Comparison of ENCODE assay signal across 1 cellular context in genomic region chr1:108845991-108846390, GRCh38.
TF ChIP-seq lines count a peak whose summit lies in the region.

No MANE protein-coding gene starts in this region.

TF ChIP-seq in HepG2, 621 proteins besides CTCF, POLR2A, EP300 and RAD21:
- TF ChIP-seq HNF1A (IDR thresholded peaks at IDR 0.05; ENCODE audit: low read depth) (no peak), HNF1A (CRISPR knock-in tag; IDR thresholded peaks at IDR 0.05; ENCODE audit: borderline replicate concordance) (no peak), HMG20B (CRISPR knock-in tag; conservative IDR thresholded peaks at IDR 0.05) (no peak), ZNF550 (CRISPR knock-in tag; IDR thresholded peaks at IDR 0.05; ENCODE audit: borderline replicate concordance) (no peak), ZNF639 (CRISPR knock-in tag; conservative IDR thresholded peaks at IDR 0.05) (no peak), TBL1XR1 (IDR thresholded peaks at IDR 0.05; ENCODE audit: borderline replicate concordance, low read length, partially characterized antibody) (no peak), ZBTB20 (CRISPR knock-in tag; IDR thresholded peaks at IDR 0.05; ENCODE audit: borderline replicate concordance, low read depth) (no peak), PAF1 (CRISPR knock-in tag; IDR thresholded peaks at IDR 0.05) (no peak)
TF ChIP-seq in HepG2: peak in this region for 0.
